ENCODE assay signal across 27 cellular contexts in genomic region chr20:37326666-37327065, GRCh38. TPM values are rescaled to one million over a fixed set of nuclear protein-coding genes. Genes with fewer than 3 reads are reported as not detected.
DNase-seq lines count a peak whose midpoint lies in the region; TF ChIP-seq lines count a peak whose summit lies in the region.
"Had no signal": no experiment of that assay in that cellular context is flagged by ENCODE, and none has a peak within 500 bp of the region (broad histone marks: within the 10 kb centered on the region; RNA-seq: fewer than 3 reads in every experiment).

No MANE protein-coding gene starts in this region.

- H3K9me3 Mint-ChIP-seq in neural crest cell, result no peaks in the 10 kb centered on the region
- H3K9me3 Mint-ChIP-seq: activated naive CD4-positive, alpha-beta T cell treated with anti-CD3 and anti-CD28 coated beads, Interleukin-2, amount 50 U/mL, for 24 hours had no signal

- peaks cover 5% of the 10 kb centered on the region for H3K36me3 Mint-ChIP-seq in neural crest cell (ENCODE audit: low read depth)

- peak; percentile 8 for DNase-seq in GM13976 (ENCODE audit: low spot score)
- no peak for DNase-seq in esophagus squamous epithelium (lab: John Stamatoyannopoulos, UW)
- DNase-seq in neural crest cell (ENCODE audit: low read depth, low spot score), result no peak
- no peak for DNase-seq in tibial artery
- DNase-seq in NCI-H2081 (lab: John Stamatoyannopoulos, UW), result no peak
- no peak for DNase-seq in COR-L47 (lab: John Stamatoyannopoulos, UW)
- no peak for DNase-seq in NAMALWA (ENCODE audit: low spot score)
- DNase-seq: activated CD4-positive, alpha-beta T cell treated with anti-CD3 and anti-CD28 coated beads, Interleukin-2, amount 50 U/mL, for 48 hours; cortex of kidney; DMS79; gastrocnemius medialis; GF-D8; HCEC 1CT; hypothalamus; naive thymus-derived CD4-positive, alpha-beta T cell; NCI-H2029 treated with DMSO at 0.1 percent for 48 hours; NCI-H345; NCI-H748 treated with DMSO at 0.1 percent for 48 hours; retina; stimulated activated CD4-positive, alpha-beta T cell treated with anti-CD3 and anti-CD28 coated beads, Interleukin-4, amount 100 ng/mL, for 1 hour; substantia nigra; T-helper 1 cell had no signal

- no peak overlapping the region for H3K4me3 ChIP-seq in esophagus squamous epithelium
- no peak overlapping the region for H3K4me3 ChIP-seq in tibial artery
- H3K4me3 ChIP-seq: ascending aorta, BLaER1, gastrocnemius medialis had no signal

- no peaks in the 10 kb centered on the region for H3K9me3 ChIP-seq in esophagus squamous epithelium
- no peaks in the 10 kb centered on the region for H3K9me3 ChIP-seq in tibial artery
- H3K9me3 ChIP-seq: ascending aorta, gastrocnemius medialis had no signal

- TF ChIP-seq CTCF in GM13976 (IDR thresholded peaks at IDR 0.05; ENCODE audit: borderline replicate concordance, control extremely low read depth, extremely low read depth, insufficient read depth, missing control alignments) (no peak), esophagus squamous epithelium (IDR thresholded peaks at IDR 0.05) (no peak), neural crest cell (conservative IDR thresholded peaks at IDR 0.05) (no peak), tibial artery (IDR thresholded peaks at IDR 0.05) (no peak)

- peak overlapping the region; percentile 15 for H3K27ac Mint-ChIP-seq in neural crest cell (ENCODE audit: unreplicated experiment)
- H3K27ac Mint-ChIP-seq: activated naive CD4-positive, alpha-beta T cell treated with anti-CD3 and anti-CD28 coated beads, Interleukin-2, amount 50 U/mL, for 24 hours; activated T-helper 1 cell treated with anti-CD3 and anti-CD28 coated beads, Interleukin-12 subunit alpha, Interleukin-12 subunit beta, Interleukin-2, Interleukin-4 antibody, amounts not matched to agents 30 ng/mL and 10 ng/mL and 1 ng/mL, durations not matched to agents 14 hours and 24 hours and 36 hours; memory B cell; naive thymus-derived CD4-positive, alpha-beta T cell had no signal

- H3K36me3 ChIP-seq in esophagus squamous epithelium (no peaks in the 10 kb centered on the region), tibial artery (no peaks in the 10 kb centered on the region)
- H3K36me3 ChIP-seq: ascending aorta, BLaER1, gastrocnemius medialis had no signal

- TF ChIP-seq POLR2A in esophagus squamous epithelium (IDR thresholded peaks at IDR 0.05), result no peak

- no peak overlapping the region for H3K4me3 Mint-ChIP-seq in neural crest cell
- H3K4me3 Mint-ChIP-seq: activated naive CD4-positive, alpha-beta T cell treated with anti-CD3 and anti-CD28 coated beads, Interleukin-2, amount 50 U/mL, for 24 hours; activated T-helper 1 cell treated with anti-CD3 and anti-CD28 coated beads, Interleukin-12 subunit alpha, Interleukin-12 subunit beta, Interleukin-2, Interleukin-4 antibody, amounts not matched to agents 30 ng/mL and 10 ng/mL and 1 ng/mL, durations not matched to agents 14 hours and 24 hours and 36 hours; memory B cell; naive thymus-derived CD4-positive, alpha-beta T cell had no signal

- 75 to 85% methylated on average over 2 of the region's 2 CpGs for WGBS in esophagus squamous epithelium, 2 donors

- H3K27me3 ChIP-seq in esophagus squamous epithelium (no peaks in the 10 kb centered on the region), tibial artery (no peaks in the 10 kb centered on the region)
- H3K27me3 ChIP-seq: ascending aorta, BLaER1, gastrocnemius medialis had no signal

- intact Hi-C loops in esophagus squamous epithelium (cut with DNase I) (no loop called here), tibial artery (cut with DNase I; ENCODE audit: low total_unique reads) (no loop called here)

- H3K27me3 Mint-ChIP-seq in neural crest cell (ENCODE audit: low read depth), result no peaks in the 10 kb centered on the region
- H3K27me3 Mint-ChIP-seq: activated naive CD4-positive, alpha-beta T cell treated with anti-CD3 and anti-CD28 coated beads, Interleukin-2, amount 50 U/mL, for 24 hours; memory B cell; naive thymus-derived CD4-positive, alpha-beta T cell had no signal

- H3K27ac ChIP-seq in esophagus squamous epithelium (peak overlapping the region in 3 of 4 donors; percentile 39 to 82 (median 55)), tibial artery (peak overlapping the region; percentile 75 to 79)
- H3K27ac ChIP-seq: BLaER1, gastrocnemius medialis had no signal

- in situ Hi-C loops in GM13976 (cut with MboI; ENCODE audit: low sequenced_read_pairs, unreplicated experiment), result no loop called here

- H3K4me1 ChIP-seq in esophagus squamous epithelium (peaks cover 3 to 28% (median 11%) of the 10 kb centered on the region in 3 donors), tibial artery (peaks cover 0 to 34% (median 7%) of the 10 kb centered on the region in 4 donors)
- H3K4me1 ChIP-seq: gastrocnemius medialis had no signal

- peaks cover 11% of the 10 kb centered on the region for H3K4me1 Mint-ChIP-seq in neural crest cell
- H3K4me1 Mint-ChIP-seq: activated naive CD4-positive, alpha-beta T cell treated with anti-CD3 and anti-CD28 coated beads, Interleukin-2, amount 50 U/mL, for 24 hours; memory B cell had no signal

RNA-seq across cellular contexts. Expression of gene SRC, which starts 19.3 kb away (rescaled TPM):
- 10 to 100 TPM; 32.4 to 46.5 (median 39.0) TPM for total RNA-seq in esophagus squamous epithelium
- 58.6 and 60.4 TPM in 2 replicates for total RNA-seq in neural crest cell

RNA-seq across cellular contexts. Expression of gene MANBAL, which starts 37.2 kb away (rescaled TPM):
- total RNA-seq in esophagus squamous epithelium, result 10 to 100 TPM; 19.6 to 30.9 (median 27.3) TPM
- total RNA-seq in neural crest cell, result 44.8 and 50.8 TPM in 2 replicates
